Comparison of ENCODE assay signal across 2 cellular contexts in the genomic region with DNA sequence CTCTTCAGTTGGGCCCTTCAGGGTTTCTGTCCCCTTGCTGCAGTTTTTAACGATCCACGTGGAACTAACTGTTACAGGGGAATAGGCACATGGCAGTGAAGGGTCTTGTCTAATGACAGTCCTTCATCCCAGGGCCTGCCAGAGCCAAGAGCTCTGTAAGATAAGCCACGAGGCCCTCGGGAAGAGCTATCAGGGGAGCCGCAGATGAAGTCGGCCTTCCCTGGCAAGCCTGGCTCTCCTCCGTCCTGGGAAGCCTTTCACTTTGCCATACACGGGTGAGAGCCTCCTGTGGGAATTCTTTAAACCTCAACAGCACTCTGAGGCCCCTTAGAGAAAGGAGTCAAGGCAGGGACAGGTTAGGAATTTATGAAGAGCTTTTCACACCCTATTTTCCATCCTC.
TF ChIP-seq lines count a peak whose summit lies in the region.

No MANE protein-coding gene starts in this region.

TF ChIP-seq in HCT116, 20 proteins besides CTCF, POLR2A, EP300 and RAD21:
- TF ChIP-seq SP1 (IDR thresholded peaks at IDR 0.05; ENCODE audit: low read depth), result no peak
- no peak for TF ChIP-seq EZH2phosphoT487 (IDR thresholded peaks at IDR 0.05; ENCODE audit: borderline replicate concordance)

TF ChIP-seq in K562, 482 proteins besides CTCF, POLR2A, EP300 and RAD21:
- TF ChIP-seq NFRKB (IDR thresholded peaks at IDR 0.05; ENCODE audit: low read depth) (no peak), RNF2 (IDR thresholded peaks at IDR 0.05) (no peak), ZNF431 (CRISPR knock-in tag; IDR thresholded peaks at IDR 0.05) (no peak), KDM5B (IDR thresholded peaks at IDR 0.05; ENCODE audit: insufficient replicate concordance, low read depth, low read length) (no peak), GTF2E2 (tag; IDR thresholded peaks at IDR 0.05) (no peak), FOXA1 (IDR thresholded peaks at IDR 0.05; ENCODE audit: borderline replicate concordance) (no peak), RAD51 (IDR thresholded peaks at IDR 0.05; ENCODE audit: borderline replicate concordance, low read depth) (no peak), YBX1 (IDR thresholded peaks at IDR 0.05) (no peak), NCOA6 (IDR thresholded peaks at IDR 0.05) (no peak), ZNF124 (CRISPR knock-in tag; IDR thresholded peaks at IDR 0.05) (no peak), DNMT1 (IDR thresholded peaks at IDR 0.05) (no peak)
- TF ChIP-seq, protein P1, sequence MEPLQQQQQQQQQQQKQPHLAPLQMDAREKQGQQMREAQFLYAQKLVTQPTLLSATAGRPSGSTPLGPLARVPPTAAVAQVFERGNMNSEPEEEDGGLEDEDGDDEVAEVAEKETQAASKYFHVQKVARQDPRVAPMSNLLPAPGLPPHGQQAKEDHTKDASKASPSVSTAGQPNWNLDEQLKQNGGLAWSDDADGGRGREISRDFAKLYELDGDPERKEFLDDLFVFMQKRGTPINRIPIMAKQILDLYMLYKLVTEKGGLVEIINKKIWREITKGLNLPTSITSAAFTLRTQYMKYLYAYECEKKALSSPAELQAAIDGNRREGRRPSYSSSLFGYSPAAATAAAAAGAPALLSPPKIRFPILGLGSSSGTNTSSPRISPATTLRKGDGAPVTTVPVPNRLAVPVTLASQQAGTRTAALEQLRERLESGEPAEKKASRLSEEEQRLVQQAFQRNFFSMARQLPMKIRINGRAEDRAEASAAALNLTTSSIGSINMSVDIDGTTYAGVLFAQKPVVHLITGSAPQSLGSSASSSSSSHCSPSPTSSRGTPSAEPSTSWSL (CRISPR knock-in tag; IDR thresholded peaks at IDR 0.05; ENCODE audit: borderline replicate concordance), result no peak
- TF ChIP-seq, protein P2, sequence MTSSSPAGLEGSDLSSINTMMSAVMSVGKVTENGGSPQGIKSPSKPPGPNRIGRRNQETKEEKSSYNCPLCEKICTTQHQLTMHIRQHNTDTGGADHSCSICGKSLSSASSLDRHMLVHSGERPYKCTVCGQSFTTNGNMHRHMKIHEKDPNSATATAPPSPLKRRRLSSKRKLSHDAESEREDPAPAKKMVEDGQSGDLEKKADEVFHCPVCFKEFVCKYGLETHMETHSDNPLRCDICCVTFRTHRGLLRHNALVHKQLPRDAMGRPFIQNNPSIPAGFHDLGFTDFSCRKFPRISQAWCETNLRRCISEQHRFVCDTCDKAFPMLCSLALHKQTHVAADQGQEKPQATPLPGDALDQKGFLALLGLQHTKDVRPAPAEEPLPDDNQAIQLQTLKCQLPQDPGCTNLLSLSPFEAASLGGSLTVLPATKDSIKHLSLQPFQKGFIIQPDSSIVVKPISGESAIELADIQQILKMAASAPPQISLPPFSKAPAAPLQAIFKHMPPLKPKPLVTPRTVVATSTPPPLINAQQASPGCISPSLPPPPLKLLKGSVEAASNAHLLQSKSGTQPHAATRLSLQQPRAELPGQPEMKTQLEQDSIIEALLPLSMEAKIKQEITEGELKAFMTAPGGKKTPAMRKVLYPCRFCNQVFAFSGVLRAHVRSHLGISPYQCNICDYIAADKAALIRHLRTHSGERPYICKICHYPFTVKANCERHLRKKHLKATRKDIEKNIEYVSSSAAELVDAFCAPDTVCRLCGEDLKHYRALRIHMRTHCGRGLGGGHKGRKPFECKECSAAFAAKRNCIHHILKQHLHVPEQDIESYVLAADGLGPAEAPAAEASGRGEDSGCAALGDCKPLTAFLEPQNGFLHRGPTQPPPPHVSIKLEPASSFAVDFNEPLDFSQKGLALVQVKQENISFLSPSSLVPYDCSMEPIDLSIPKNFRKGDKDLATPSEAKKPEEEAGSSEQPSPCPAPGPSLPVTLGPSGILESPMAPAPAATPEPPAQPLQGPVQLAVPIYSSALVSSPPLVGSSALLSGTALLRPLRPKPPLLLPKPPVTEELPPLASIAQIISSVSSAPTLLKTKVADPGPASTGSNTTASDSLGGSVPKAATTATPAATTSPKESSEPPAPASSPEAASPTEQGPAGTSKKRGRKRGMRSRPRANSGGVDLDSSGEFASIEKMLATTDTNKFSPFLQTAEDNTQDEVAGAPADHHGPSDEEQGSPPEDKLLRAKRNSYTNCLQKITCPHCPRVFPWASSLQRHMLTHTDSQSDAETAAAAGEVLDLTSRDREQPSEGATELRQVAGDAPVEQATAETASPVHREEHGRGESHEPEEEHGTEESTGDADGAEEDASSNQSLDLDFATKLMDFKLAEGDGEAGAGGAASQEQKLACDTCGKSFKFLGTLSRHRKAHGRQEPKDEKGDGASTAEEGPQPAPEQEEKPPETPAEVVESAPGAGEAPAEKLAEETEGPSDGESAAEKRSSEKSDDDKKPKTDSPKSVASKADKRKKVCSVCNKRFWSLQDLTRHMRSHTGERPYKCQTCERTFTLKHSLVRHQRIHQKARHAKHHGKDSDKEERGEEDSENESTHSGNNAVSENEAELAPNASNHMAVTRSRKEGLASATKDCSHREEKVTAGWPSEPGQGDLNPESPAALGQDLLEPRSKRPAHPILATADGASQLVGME (CRISPR knock-in tag; IDR thresholded peaks at IDR 0.05), result no peak
